In genomic region chr13:72151241-72151640, GRCh38 we compare ENCODE assay signal across 1 cellular context.
TF ChIP-seq lines count a peak whose summit lies in the region.

No MANE protein-coding gene starts in this region.

TF ChIP-seq in GM23338, 12 proteins besides CTCF, POLR2A, EP300 and RAD21 (continued from another document):
- TF ChIP-seq REST (IDR thresholded peaks at IDR 0.05; ENCODE audit: unreplicated experiment) (no peak), NANOG (IDR thresholded peaks at IDR 0.05; ENCODE audit: borderline replicate concordance) (no peak), ZNF462 (CRISPR knock-in tag; IDR thresholded peaks at IDR 0.05) (no peak), JUNB (IDR thresholded peaks at IDR 0.05; ENCODE audit: unreplicated experiment) (no peak), EZH2phosphoT487 (IDR thresholded peaks at IDR 0.05; ENCODE audit: unreplicated experiment) (no peak), ETS1 (IDR thresholded peaks at IDR 0.05) (no peak), STAT1 (IDR thresholded peaks at IDR 0.05; ENCODE audit: unreplicated experiment) (no peak), ZNF331 (CRISPR knock-in tag; IDR thresholded peaks at IDR 0.05; ENCODE audit: low read depth) (no peak), EZH2 (IDR thresholded peaks at IDR 0.05; ENCODE audit: low read depth, unreplicated experiment) (no peak), POLR2AphosphoS5 (IDR thresholded peaks at IDR 0.05; ENCODE audit: low read depth) (no peak), CREB1 (CRISPR knock-in tag; IDR thresholded peaks at IDR 0.05; ENCODE audit: low read depth) (no peak)
